In genomic region chr20:9617940-9618339, GRCh38 we compare ENCODE assay signal across 9 cellular contexts.
DNase-seq lines count a peak whose midpoint lies in the region; ATAC-seq and TF ChIP-seq lines count a peak whose summit lies in the region.
"Had no signal": no experiment of that assay in that cellular context is flagged by ENCODE, and none has a peak within 500 bp of the region (broad histone marks: within the 10 kb centered on the region; RNA-seq: fewer than 3 reads in every experiment).

No MANE protein-coding gene starts in this region.

- H3K27ac Mint-ChIP-seq in chondrocyte (ENCODE audit: unreplicated experiment) (no peak overlapping the region), CD14-positive monocyte (no peak overlapping the region)
- H3K27ac Mint-ChIP-seq: activated naive CD4-positive, alpha-beta T cell treated with anti-CD3 and anti-CD28 coated beads, Interleukin-2, amount 50 U/mL, for 24 hours had no signal

- H2AFZ ChIP-seq in osteoblast (ENCODE audit: low read length), result no peak overlapping the region

- ATAC-seq in HG02870 (IDR thresholded peaks at IDR 0.05; ENCODE audit: unreplicated experiment), result no peak

- TF ChIP-seq CTCF in chondrocyte (IDR thresholded peaks at IDR 0.05) (peak; percentile 77), osteoblast (IDR thresholded peaks at IDR 0.05; ENCODE audit: extremely low read depth, low read depth, low read length) (peak; percentile 52), CD14-positive monocyte (IDR thresholded peaks at IDR 0.05) (no peak)

- intact Hi-C loops in CD14-positive monocyte (cut with micrococcal nuclease), result loop anchor here (5.0 kb wide), 1 partner anchor 294 kb away; no protein-coding TSS in a partner anchor

- H3K4me1 Mint-ChIP-seq in chondrocyte (ENCODE audit: low read depth) (peaks cover 14% of the 10 kb centered on the region), CD14-positive monocyte (peaks cover 17% of the 10 kb centered on the region)
- H3K4me1 Mint-ChIP-seq: activated naive CD4-positive, alpha-beta T cell treated with anti-CD3 and anti-CD28 coated beads, Interleukin-2, amount 50 U/mL, for 24 hours had no signal

- peaks cover 29% of the 10 kb centered on the region for H3K27me3 ChIP-seq in osteoblast (ENCODE audit: insufficient read depth, low read length)

- DNase-seq in AG08396 (ENCODE audit: low spot score) (peak; percentile 20), HT-29 (ENCODE audit: low spot score) (peak; percentile 70), NCI-H748 treated with DMSO at 0.1 percent for 48 hours (lab: John Stamatoyannopoulos, UW) (peak; percentile 97), chondrocyte (ENCODE audit: low spot score) (no peak), osteoblast (ENCODE audit: insufficient read length, low spot score, missing footprints) (peak; percentile 66), CD14-positive monocyte (ENCODE audit: low spot score) (no peak)
- no peak for DNase-seq in activated CD4-positive, CD25-positive, alpha-beta regulatory T cell treated with anti-CD3 and anti-CD28 coated beads, Interleukin-2, amount 50 U/mL, for 72 hours

- no peaks in the 10 kb centered on the region for H3K79me2 ChIP-seq in osteoblast (ENCODE audit: insufficient read depth, low read length)

- H3K4me2 ChIP-seq in osteoblast (ENCODE audit: insufficient read depth, low read length), result no peak overlapping the region

- no peak overlapping the region for H3K27ac ChIP-seq in osteoblast (ENCODE audit: low read depth, low read length)

- H3K36me3 ChIP-seq in osteoblast (ENCODE audit: insufficient read depth, low read length), result no peaks in the 10 kb centered on the region

- H3K4me3 ChIP-seq in osteoblast (ENCODE audit: insufficient read depth, low read length), result no peak overlapping the region

- H3K9me3 Mint-ChIP-seq in chondrocyte (ENCODE audit: low read depth) (peaks cover 2% of the 10 kb centered on the region), CD14-positive monocyte (peaks cover under 1 to 15% (median 7%) of the 10 kb centered on the region in 7 donors)
- H3K9me3 Mint-ChIP-seq: activated naive CD4-positive, alpha-beta T cell treated with anti-CD3 and anti-CD28 coated beads, Interleukin-2, amount 50 U/mL, for 24 hours had no signal

- H3K9me3 ChIP-seq in osteoblast (ENCODE audit: low read depth, low read length), result no peaks in the 10 kb centered on the region

- peaks cover under 1% of the 10 kb centered on the region for H3K36me3 Mint-ChIP-seq in chondrocyte (ENCODE audit: low read depth)
- no peaks in the 10 kb centered on the region for H3K36me3 Mint-ChIP-seq in CD14-positive monocyte
- H3K36me3 Mint-ChIP-seq: activated naive CD4-positive, alpha-beta T cell treated with anti-CD3 and anti-CD28 coated beads, Interleukin-2, amount 50 U/mL, for 24 hours had no signal

- H3K27me3 Mint-ChIP-seq in chondrocyte (ENCODE audit: low read depth), result peaks cover 10% of the 10 kb centered on the region
- H3K27me3 Mint-ChIP-seq in CD14-positive monocyte (ENCODE audit: low read depth in 3 of 3), result peaks cover 43 to 54% (median 48%) of the 10 kb centered on the region in 3 donors

- H3K4me3 Mint-ChIP-seq in chondrocyte (ENCODE audit: unreplicated experiment) (no peak overlapping the region), CD14-positive monocyte (peak overlapping the region in 1 of 2 donors; percentile 40)
- H3K4me3 Mint-ChIP-seq: activated naive CD4-positive, alpha-beta T cell treated with anti-CD3 and anti-CD28 coated beads, Interleukin-2, amount 50 U/mL, for 24 hours had no signal

- H3K4me1 ChIP-seq in osteoblast (ENCODE audit: insufficient read depth, low read length), result peaks cover 6% of the 10 kb centered on the region

- H4K20me1 ChIP-seq in osteoblast (ENCODE audit: insufficient read depth, low read length), result no peaks in the 10 kb centered on the region

Comparison
In these comparisons a context has a peak if more than half of its experiments do, and no peak if none do; other contexts are left out.
1. DNase-seq: peak in AG08396 (single experiment), HT-29 (single experiment), NCI-H748 treated with DMSO at 0.1 percent for 48 hours (single experiment) and osteoblast (single experiment); none in chondrocyte (single experiment), CD14-positive monocyte (single experiment) and activated CD4-positive, CD25-positive, alpha-beta regulatory T cell treated with anti-CD3 and anti-CD28 coated beads, Interleukin-2, amount 50 U/mL, for 72 hours (single experiment).